In genomic region chr15:63986751-63987341, GRCh38 we compare ENCODE assay signal across 8 cellular contexts. TPM values are rescaled to one million over a fixed set of nuclear protein-coding genes. Genes with fewer than 3 reads are reported as not detected.
DNase-seq lines count a peak whose midpoint lies in the region; ATAC-seq, FAIRE-seq and TF ChIP-seq lines count a peak whose summit lies in the region.

No MANE protein-coding gene starts in this region.

- TF ChIP-seq CTCF in MM.1S (IDR thresholded peaks at IDR 0.05; ENCODE audit: low read length) = no peak
- TF ChIP-seq CTCF in CD4-positive, alpha-beta T cell (IDR thresholded peaks at IDR 0.05) = no peak
- no peak for TF ChIP-seq CTCF in activated CD8-positive, alpha-beta T cell treated with anti-CD3 and anti-CD28 coated beads for 36 hours (IDR thresholded peaks at IDR 0.05)

- no peaks in the 10 kb centered on the region for H4K20me1 ChIP-seq in MM.1S (ENCODE audit: insufficient read depth, low read length)

- H3K9me2 ChIP-seq in MM.1S (replicated peaks; ENCODE audit: insufficient read depth, low read length) = no peaks in the 10 kb centered on the region

- no peak overlapping the region for H3K4me3 ChIP-seq in MM.1S (ENCODE audit: low read length)

- no peaks in the 10 kb centered on the region for H3K36me3 Mint-ChIP-seq in CD4-positive, alpha-beta T cell (ENCODE audit: low read depth)
- no peaks in the 10 kb centered on the region for H3K36me3 Mint-ChIP-seq in activated CD8-positive, alpha-beta T cell treated with anti-CD3 and anti-CD28 coated beads for 36 hours (ENCODE audit: low read depth)

- 0 out of 2 replicates have a peak overlapping the region, but pooled peaks have one; percentile 13 for H2AFZ ChIP-seq in MM.1S (ENCODE audit: low read length)

- intact Hi-C loops in CD4-positive, alpha-beta T cell (cut with DNase I, micrococcal nuclease) = no loop called here
- intact Hi-C loops in activated CD8-positive, alpha-beta T cell treated with anti-CD3 and anti-CD28 coated beads for 36 hours (cut with micrococcal nuclease) = no loop called here

- CTCF ChIA-PET in CD4-positive, alpha-beta T cell (lab: Charles Lee) = no interaction called here
- CTCF ChIA-PET in activated CD8-positive, alpha-beta T cell treated with anti-CD3 and anti-CD28 coated beads for 36 hours (lab: Charles Lee) = interaction anchor here (0.9 to 1.6 kb wide), 2 partner anchors 23 to 41 kb away, joined by 3 read pairs; no protein-coding TSS in a partner anchor

- peak; percentile 87 for FAIRE-seq in GM18507 (lab: Jason Lieb, UNC)
- FAIRE-seq in H54 (lab: Jason Lieb, UNC) = no peak

- H3K4me3 Mint-ChIP-seq in CD4-positive, alpha-beta T cell = no peak overlapping the region
- H3K4me3 Mint-ChIP-seq in activated CD8-positive, alpha-beta T cell treated with anti-CD3 and anti-CD28 coated beads for 36 hours = no peak overlapping the region

- H3K4me1 Mint-ChIP-seq in CD4-positive, alpha-beta T cell (ENCODE audit: low read depth) = peaks cover 3% of the 10 kb centered on the region
- H3K4me1 Mint-ChIP-seq in activated CD8-positive, alpha-beta T cell treated with anti-CD3 and anti-CD28 coated beads for 36 hours (ENCODE audit: low read depth) = peaks cover 6% of the 10 kb centered on the region

- H3K36me3 ChIP-seq in MM.1S (replicated peaks; ENCODE audit: insufficient read depth, low read length) = no peaks in the 10 kb centered on the region

- H3K4me2 ChIP-seq in MM.1S (ENCODE audit: low read depth, low read length) = no peak overlapping the region

- TF ChIP-seq POLR2A in H54 (IDR thresholded peaks at IDR 0.05; ENCODE audit: low read depth, low read length) = no peak

- peak; percentile 65 for ATAC-seq in GM21723 (IDR thresholded peaks at IDR 0.05; ENCODE audit: unreplicated experiment)
- ATAC-seq in CD4-positive, alpha-beta T cell (ENCODE audit: poor library complexity) = no peak
- ATAC-seq in activated CD8-positive, alpha-beta T cell treated with anti-CD3 and anti-CD28 coated beads for 36 hours = no peak

- no peaks in the 10 kb centered on the region for H3K79me2 ChIP-seq in MM.1S (ENCODE audit: low read length)

- DNase-seq in GM18507 (ENCODE audit: extremely low spot score, insufficient read length, low read depth) (peak; percentile 25), MM.1S (no peak), islet precursor cell (peak; percentile 41), mucosa of gallbladder (ENCODE audit: low spot score) (no peak), H54 (ENCODE audit: insufficient read length, low spot score) (no peak)
- no peak for DNase-seq in CD4-positive, alpha-beta T cell
- DNase-seq in activated CD8-positive, alpha-beta T cell treated with anti-CD3 and anti-CD28 coated beads for 36 hours = no peak

- no peaks in the 10 kb centered on the region for H3F3A ChIP-seq in MM.1S (ENCODE audit: insufficient read depth, low read length)

- no peaks in the 10 kb centered on the region for H3K27me3 Mint-ChIP-seq in CD4-positive, alpha-beta T cell
- H3K27me3 Mint-ChIP-seq in activated CD8-positive, alpha-beta T cell treated with anti-CD3 and anti-CD28 coated beads for 36 hours = no peaks in the 10 kb centered on the region

- no peaks in the 10 kb centered on the region for H3K9me3 ChIP-seq in MM.1S (replicated peaks; ENCODE audit: insufficient read depth, low read length)
- H3K9me3 ChIP-seq in CD4-positive, alpha-beta T cell (ENCODE audit: control insufficient read depth, low read length) = no peaks in the 10 kb centered on the region

- no peak overlapping the region for H3K27ac ChIP-seq in MM.1S (ENCODE audit: low read length)
- H3K27ac ChIP-seq in CD4-positive, alpha-beta T cell (ENCODE audit: low read depth, low read length) = no peak overlapping the region

- no peak overlapping the region for H3K9ac ChIP-seq in MM.1S (ENCODE audit: low read length)

- no peak overlapping the region for H3K27ac Mint-ChIP-seq in CD4-positive, alpha-beta T cell
- H3K27ac Mint-ChIP-seq in activated CD8-positive, alpha-beta T cell treated with anti-CD3 and anti-CD28 coated beads for 36 hours = no peak overlapping the region

- H3K4me1 ChIP-seq in MM.1S (ENCODE audit: low read length) = peaks cover 16% of the 10 kb centered on the region

- no peaks in the 10 kb centered on the region for H3K27me3 ChIP-seq in MM.1S (replicated peaks; ENCODE audit: insufficient read depth, low read length)
- H3K27me3 ChIP-seq in CD4-positive, alpha-beta T cell (ENCODE audit: control insufficient read depth, insufficient read depth, low read length) = no peaks in the 10 kb centered on the region

- POLR2A ChIA-PET in CD4-positive, alpha-beta T cell (lab: Charles Lee) = no interaction called here
- POLR2A ChIA-PET in activated CD8-positive, alpha-beta T cell treated with anti-CD3 and anti-CD28 coated beads for 36 hours (lab: Charles Lee) = interaction anchor here (0.6 kb wide), 1 partner anchor 8 kb away, joined by 3 read pairs; no protein-coding TSS in a partner anchor

- H3K9me3 Mint-ChIP-seq in CD4-positive, alpha-beta T cell = no peaks in the 10 kb centered on the region
- H3K9me3 Mint-ChIP-seq in activated CD8-positive, alpha-beta T cell treated with anti-CD3 and anti-CD28 coated beads for 36 hours = no peaks in the 10 kb centered on the region

RNA-seq across cellular contexts. Expression of gene DAPK2, which starts 59.4 kb away (rescaled TPM):
- total RNA-seq in mucosa of gallbladder = 5.6 TPM
- 1 to 10 TPM; 1.3 to 1.6 TPM for total RNA-seq in CD4-positive, alpha-beta T cell
- total RNA-seq in activated CD8-positive, alpha-beta T cell treated with anti-CD3 and anti-CD28 coated beads for 36 hours = 1 to 10 TPM; 1.2 to 1.5 TPM

Comparison
In these comparisons a context has a peak if more than half of its experiments do, and no peak if none do; other contexts are left out.
1. DNase-seq: peak in GM18507 (single experiment) and islet precursor cell (single experiment); none in MM.1S (single experiment), mucosa of gallbladder (single experiment), CD4-positive, alpha-beta T cell (0 of 10), activated CD8-positive, alpha-beta T cell treated with anti-CD3 and anti-CD28 coated beads for 36 hours (single experiment) and H54 (single experiment).